12 cellular contexts compared by ENCODE assay signal in the genomic region with DNA sequence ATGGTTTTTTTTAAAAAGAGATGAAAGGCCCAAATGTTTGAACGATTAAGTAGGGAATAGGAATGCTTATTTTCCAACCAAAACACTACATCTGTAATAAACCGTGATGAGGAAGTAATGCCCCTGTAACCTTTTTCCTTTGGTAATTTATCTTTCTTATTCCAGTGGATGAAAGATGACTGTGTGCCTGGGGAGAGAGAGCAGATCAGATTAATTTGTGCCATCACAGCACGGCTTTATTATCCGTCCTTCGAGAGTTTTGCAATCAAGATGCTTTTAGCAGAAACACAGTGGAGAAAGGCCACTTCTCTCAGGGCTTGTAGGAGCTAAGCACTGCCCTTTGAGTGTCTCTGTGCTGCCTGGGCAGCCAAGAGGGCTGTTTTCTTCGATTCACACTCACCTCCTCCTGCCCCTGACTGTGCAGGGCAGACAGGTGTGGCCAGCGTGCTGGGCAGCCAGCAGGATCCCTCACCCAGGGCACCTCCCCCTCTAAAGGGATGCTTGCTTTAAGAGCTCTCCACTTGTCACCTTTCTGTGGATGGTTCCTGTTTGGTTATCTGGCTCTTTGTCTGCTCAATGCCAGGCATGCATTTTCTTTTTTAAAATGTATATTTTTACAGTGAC.
DNase-seq lines count a peak whose midpoint lies in the region; ATAC-seq and TF ChIP-seq lines count a peak whose summit lies in the region.
"Had no signal": no experiment of that assay in that cellular context is flagged by ENCODE, and none has a peak within 500 bp of the region (broad histone marks: within the 10 kb centered on the region; RNA-seq: fewer than 3 reads in every experiment).

No MANE protein-coding gene starts in this region.

- no peak overlapping the region for H3K4me3 ChIP-seq in AG04450 (ENCODE audit: low read depth, low read length)
- no peak overlapping the region for H3K4me3 ChIP-seq in HL-60 (replicated peaks; ENCODE audit: insufficient read depth, low read length)
- no peak overlapping the region for H3K4me3 ChIP-seq in fibroblast of villous mesenchyme (ENCODE audit: low read depth, low read length)
- H3K4me3 ChIP-seq in gastrocnemius medialis = no peak overlapping the region
- H3K4me3 ChIP-seq: pancreas had no signal

- in situ Hi-C loops in gastrocnemius medialis (cut with MboI; ENCODE audit: low sequenced_read_pairs in 4 of 4) = no loop called here

- ATAC-seq in T-helper 17 cell (no peak), gastrocnemius medialis (no peak)
- ATAC-seq: Right ventricle myocardium inferior had no signal

- no peak overlapping the region for H3K4me3 Mint-ChIP-seq in T-helper 17 cell

- no peaks in the 10 kb centered on the region for H3K27me3 ChIP-seq in AG04450 (ENCODE audit: control insufficient read depth, insufficient read depth, low read length)
- no peaks in the 10 kb centered on the region for H3K27me3 ChIP-seq in HL-60 (ENCODE audit: insufficient read depth, poor library complexity, severe bottlenecking)
- H3K27me3 ChIP-seq in gastrocnemius medialis = no peaks in the 10 kb centered on the region
- H3K27me3 ChIP-seq: pancreas had no signal

- H3K27ac ChIP-seq in AG04450 (ENCODE audit: low read depth, low read length) (peak overlapping the region; percentile 66), HL-60 (replicated peaks) (peak overlapping the region; percentile 26; the same call in 1 of the 2 replicates), gastrocnemius medialis (no peak overlapping the region)
- H3K27ac ChIP-seq: pancreas, VCaP had no signal

- CTCF ChIA-PET in AG04450 (lab: Charles Lee) = interaction anchor here (1.0 kb wide), 1 partner anchor 292 kb away, joined by 3 read pairs; no protein-coding TSS in a partner anchor

- peak overlapping the region; percentile 59 for H3K27ac Mint-ChIP-seq in T-helper 17 cell

- no peaks in the 10 kb centered on the region for H3K36me3 ChIP-seq in gastrocnemius medialis
- H3K36me3 ChIP-seq: pancreas had no signal

- no peak for DNase-seq in AG04450 (ENCODE audit: low read depth, low spot score)
- no peak for DNase-seq in HL-60 (ENCODE audit: low read depth in 1 of 2, low spot score in 1 of 2)
- DNase-seq in T-helper 17 cell = no peak
- peak; percentile 69 for DNase-seq in fibroblast of villous mesenchyme (ENCODE audit: low read depth)
- DNase-seq in DMS153 treated with DMSO at 0.1 percent for 48 hours (lab: John Stamatoyannopoulos, UW; ENCODE audit: unreplicated experiment) = no peak
- no peak for DNase-seq in gastrocnemius medialis
- no peak for DNase-seq in cerebellum (ENCODE audit: low spot score)
- no peak for DNase-seq in DMS114 treated with DMSO at 0.1 percent for 48 hours (lab: John Stamatoyannopoulos, UW; ENCODE audit: unreplicated experiment)
- DNase-seq: activated T-cell treated with anti-CD3 and anti-CD28 coated beads, Interleukin-2, amount 50 U/mL, for 48 hours; pancreas had no signal

- H3K9me3 ChIP-seq in AG04450 (ENCODE audit: control insufficient read depth, insufficient read depth, low read length) (no peaks in the 10 kb centered on the region), T-helper 17 cell (ENCODE audit: control insufficient read depth, low read length, poor library complexity, severe bottlenecking) (no peaks in the 10 kb centered on the region), gastrocnemius medialis (no peaks in the 10 kb centered on the region)
- H3K9me3 ChIP-seq: pancreas had no signal

- no peaks in the 10 kb centered on the region for H3K27me3 Mint-ChIP-seq in T-helper 17 cell

- POLR2A ChIA-PET in AG04450 (lab: Yijun Ruan, JAX) = no interaction called here

- no peaks in the 10 kb centered on the region for H3K4me1 ChIP-seq in gastrocnemius medialis
- H3K4me1 ChIP-seq: pancreas had no signal

- intact Hi-C loops in gastrocnemius medialis (cut with DNase I; ENCODE audit: low total_unique reads) = no loop called here

- peaks cover 3% of the 10 kb centered on the region for H3K36me3 Mint-ChIP-seq in T-helper 17 cell (ENCODE audit: low read depth)

- TF ChIP-seq CTCF in AG04450 (IDR thresholded peaks at IDR 0.05; ENCODE audit: low read depth, low read length) = no peak
- TF ChIP-seq CTCF in HL-60 (IDR thresholded peaks at IDR 0.05; ENCODE audit: insufficient read depth, low read length) = no peak
- TF ChIP-seq CTCF in fibroblast of villous mesenchyme (IDR thresholded peaks at IDR 0.05; ENCODE audit: insufficient read depth, low read depth, low read length) = no peak
- no peak for TF ChIP-seq CTCF in gastrocnemius medialis (IDR thresholded peaks at IDR 0.05 in 4 of 5, conservative IDR thresholded peaks at IDR 0.05 in 1 of 5)

- peaks cover 38% of the 10 kb centered on the region for H3K4me1 Mint-ChIP-seq in T-helper 17 cell

- TF ChIP-seq POLR2A in gastrocnemius medialis (IDR thresholded peaks at IDR 0.05) = no peak

Comparison
In these comparisons a context has a peak if more than half of its experiments do, and no peak if none do; other contexts are left out.
1. H3K27ac ChIP-seq: peak in AG04450 (single experiment) and HL-60 (single experiment); none in gastrocnemius medialis (0 of 4).